In the genomic region with DNA sequence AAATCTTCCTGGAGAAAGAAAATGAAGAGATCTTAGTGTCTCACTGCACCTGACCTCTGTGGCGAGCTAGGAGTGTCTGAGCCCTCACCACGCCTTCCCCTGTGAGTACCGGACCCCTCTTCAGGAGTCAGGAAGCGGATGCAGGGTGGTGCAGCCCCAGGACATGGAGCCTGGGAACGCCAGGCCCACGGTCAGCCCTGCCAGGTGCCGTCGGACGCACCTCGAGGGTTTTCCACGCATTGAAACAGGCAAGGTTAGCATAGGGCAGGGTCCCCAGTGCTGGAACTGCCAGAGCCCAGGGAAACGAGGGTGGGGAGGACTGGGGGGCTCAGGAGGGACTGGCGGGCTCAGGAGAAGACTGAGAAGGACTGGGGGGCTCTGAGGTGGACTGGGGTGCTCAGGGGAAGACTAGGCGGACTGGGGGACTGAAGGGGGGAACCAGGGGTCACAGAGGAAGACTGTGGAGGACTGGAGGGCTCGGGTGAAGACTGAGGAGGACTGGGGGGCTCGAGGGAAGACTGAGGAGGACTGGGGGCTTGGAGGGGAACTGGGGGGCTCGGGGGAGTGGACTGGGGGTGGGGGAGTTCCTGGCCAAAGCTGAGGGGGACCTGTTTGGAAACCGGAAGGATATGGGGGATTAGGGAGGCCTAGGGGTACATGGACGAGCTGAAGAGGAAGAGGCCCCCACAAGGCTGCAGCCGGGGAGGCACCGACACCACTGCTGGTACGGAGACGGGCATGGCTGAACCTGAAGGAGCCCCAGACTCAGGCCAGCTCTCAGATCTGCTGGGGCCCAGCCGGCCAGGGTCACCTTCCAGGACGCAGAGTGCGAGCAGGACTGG, we compare ENCODE assay signal across 24 cellular contexts.
DNase-seq lines count a peak whose midpoint lies in the region; TF ChIP-seq lines count a peak whose summit lies in the region.
"Had no signal": no experiment of that assay in that cellular context is flagged by ENCODE, and none has a peak within 500 bp of the region (broad histone marks: within the 10 kb centered on the region; RNA-seq: fewer than 3 reads in every experiment).

No MANE protein-coding gene starts in this region.

- H3K4me2 ChIP-seq in smooth muscle cell: no peak overlapping the region
- H3K4me2 ChIP-seq: BLaER1 treated with 17β-estradiol and CSF1 and Interleukin-3, amounts not matched to agents 10 nM and 100 nM; GM23338 had no signal

- H2AFZ ChIP-seq in smooth muscle cell (ENCODE audit: low read depth): no peak overlapping the region
- H2AFZ ChIP-seq: GM23338 had no signal

- H3K27me3 Mint-ChIP-seq in endodermal cell (ENCODE audit: insufficient read depth) (peaks cover 8% of the 10 kb centered on the region), osteocyte (ENCODE audit: unreplicated experiment) (peaks cover 4% of the 10 kb centered on the region)

- no peak overlapping the region for H3K27ac ChIP-seq in endodermal cell (ENCODE audit: low read depth, low read length)
- H3K27ac ChIP-seq in smooth muscle cell (ENCODE audit: low read depth): no peak overlapping the region
- H3K27ac ChIP-seq: BLaER1 treated with 17β-estradiol and CSF1 and Interleukin-3, amounts not matched to agents 10 nM and 100 nM had no signal

- H3K79me2 ChIP-seq in smooth muscle cell (ENCODE audit: low read depth): no peaks in the 10 kb centered on the region

- no peaks in the 10 kb centered on the region for H4K20me1 ChIP-seq in smooth muscle cell (ENCODE audit: low read depth)
- H4K20me1 ChIP-seq: BLaER1 treated with 17β-estradiol and CSF1 and Interleukin-3, amounts not matched to agents 10 nM and 100 nM had no signal

- H3K4me3 Mint-ChIP-seq in endodermal cell: no peak overlapping the region
- no peak overlapping the region for H3K4me3 Mint-ChIP-seq in osteocyte (ENCODE audit: unreplicated experiment)
- H3K4me3 Mint-ChIP-seq: CD4-positive, alpha-beta memory T cell; GM23338 had no signal

- H3K9me3 Mint-ChIP-seq in endodermal cell (no peaks in the 10 kb centered on the region), osteocyte (ENCODE audit: unreplicated experiment) (no peaks in the 10 kb centered on the region)
- H3K9me3 Mint-ChIP-seq: GM23338, IgD-negative memory B cell had no signal

- no peak overlapping the region for H3K9ac ChIP-seq in endodermal cell (ENCODE audit: extremely low read depth, low read length, poor library complexity, severe bottlenecking)
- H3K9ac ChIP-seq in smooth muscle cell (ENCODE audit: low read depth): no peak overlapping the region
- H3K9ac ChIP-seq: BLaER1 treated with 17β-estradiol and CSF1 and Interleukin-3, amounts not matched to agents 10 nM and 100 nM had no signal

- H3K36me3 ChIP-seq in endodermal cell (ENCODE audit: control insufficient read depth, insufficient read depth, low read length): no peaks in the 10 kb centered on the region
- H3K36me3 ChIP-seq in smooth muscle cell (ENCODE audit: low read depth): no peaks in the 10 kb centered on the region
- H3K36me3 ChIP-seq: BLaER1 treated with 17β-estradiol and CSF1 and Interleukin-3, amounts not matched to agents 10 nM and 100 nM had no signal

- H3K27ac Mint-ChIP-seq in endodermal cell: no peak overlapping the region
- no peak overlapping the region for H3K27ac Mint-ChIP-seq in osteocyte (ENCODE audit: unreplicated experiment)
- H3K27ac Mint-ChIP-seq: CD4-positive, alpha-beta memory T cell; GM23338; IgD-negative memory B cell had no signal

- H3K4me3 ChIP-seq in endodermal cell (ENCODE audit: low read length) (no peak overlapping the region), smooth muscle cell (no peak overlapping the region)
- H3K4me3 ChIP-seq: BLaER1 treated with 17β-estradiol and CSF1 and Interleukin-3, amounts not matched to agents 10 nM and 100 nM; GM12878; GM23338 had no signal

- H3K4me1 ChIP-seq in endodermal cell (ENCODE audit: control insufficient read depth, insufficient read depth, low read length): no peaks in the 10 kb centered on the region
- H3K4me1 ChIP-seq in smooth muscle cell (ENCODE audit: low read depth): no peaks in the 10 kb centered on the region
- H3K4me1 ChIP-seq: Caco-2 had no signal

- H3K4me1 Mint-ChIP-seq in endodermal cell: peaks cover 16% of the 10 kb centered on the region
- no peaks in the 10 kb centered on the region for H3K4me1 Mint-ChIP-seq in osteocyte (ENCODE audit: unreplicated experiment)
- H3K4me1 Mint-ChIP-seq: CD4-positive, alpha-beta memory T cell; IgD-negative memory B cell had no signal

- DNase-seq in activated CD8-positive, alpha-beta memory T cell treated with anti-CD3 and anti-CD28 coated beads for 24 hours: peak; percentile 43
- DNase-seq in activated CD8-positive, alpha-beta memory T cell treated with anti-CD3 and anti-CD28 coated beads, Interleukin-2, amount 50 U/mL, for 4 hours: no peak
- DNase-seq in endodermal cell: peak; percentile 34
- peak; percentile 62 for DNase-seq in osteocyte (ENCODE audit: extremely low spot score, unreplicated experiment)
- no peak for DNase-seq in GM03348 (ENCODE audit: low spot score)
- no peak for DNase-seq in smooth muscle cell (lab: John Stamatoyannopoulos, UW; ENCODE audit: unreplicated experiment)
- DNase-seq in activated effector memory CD4-positive, alpha-beta T cell treated with Interleukin-2 at 50 U/mL for 16 hours: no peak
- DNase-seq in NCI-H510A treated with DMSO at 0.1 percent for 48 hours (lab: John Stamatoyannopoulos, UW): no peak
- DNase-seq: 8988T; Caco-2; CD4-positive, alpha-beta memory T cell; DMS 273 treated with DMSO at 0.1 percent for 48 hours; DMS79 treated with DMSO at 0.1 percent for 48 hours; MV-4-11; NCI-H1694; NCI-H2081; NCI-H2171; NCI-H345; NCI-H524 treated with DMSO at 0.1 percent for 48 hours; Right ventricle myocardium superior had no signal

- WGBS in endodermal cell (ENCODE audit: insufficient coverage in 1 of 2, insufficient read length in 1 of 2), 2 experiments: 91 to 92% methylated on average over 9 to 26 of the region's 26 CpGs
- 93% methylated on average over 21 of the region's 26 CpGs for WGBS in smooth muscle cell (ENCODE audit: low lambda C conversion rate)

- no peak for TF ChIP-seq CTCF in endodermal cell (conservative IDR thresholded peaks at IDR 0.05)
- TF ChIP-seq CTCF in osteocyte (IDR thresholded peaks at IDR 0.05): no peak
- no peak for TF ChIP-seq CTCF in smooth muscle cell (IDR thresholded peaks at IDR 0.05; ENCODE audit: borderline replicate concordance, insufficient read depth, poor library complexity, severe bottlenecking)

- no peaks in the 10 kb centered on the region for H3F3A ChIP-seq in smooth muscle cell (ENCODE audit: low read depth)

- H3K9me3 ChIP-seq in endodermal cell (ENCODE audit: control insufficient read depth, low read length) (no peaks in the 10 kb centered on the region), smooth muscle cell (replicated peaks; ENCODE audit: low read depth) (no peaks in the 10 kb centered on the region)
- H3K9me3 ChIP-seq: Caco-2 had no signal

- H3K27me3 ChIP-seq in endodermal cell (ENCODE audit: control insufficient read depth, insufficient read depth, low read length, poor library complexity, severe bottlenecking) (no peaks in the 10 kb centered on the region), smooth muscle cell (ENCODE audit: low read depth) (peaks cover 37% of the 10 kb centered on the region)
- H3K27me3 ChIP-seq: BLaER1 treated with 17β-estradiol and CSF1 and Interleukin-3, amounts not matched to agents 10 nM and 100 nM had no signal

- no peaks in the 10 kb centered on the region for H3K36me3 Mint-ChIP-seq in endodermal cell (ENCODE audit: low read depth)
- H3K36me3 Mint-ChIP-seq in osteocyte (ENCODE audit: unreplicated experiment): no peaks in the 10 kb centered on the region
- H3K36me3 Mint-ChIP-seq: CD4-positive, alpha-beta memory T cell; IgD-negative memory B cell had no signal

Comparison
In these comparisons a context has a peak if more than half of its experiments do, and no peak if none do; other contexts are left out.
1. DNase-seq: peak in activated CD8-positive, alpha-beta memory T cell treated with anti-CD3 and anti-CD28 coated beads for 24 hours (single experiment), endodermal cell (single experiment) and osteocyte (single experiment); none in activated CD8-positive, alpha-beta memory T cell treated with anti-CD3 and anti-CD28 coated beads, Interleukin-2, amount 50 U/mL, for 4 hours (single experiment), GM03348 (single experiment), smooth muscle cell (single experiment), activated effector memory CD4-positive, alpha-beta T cell treated with Interleukin-2 at 50 U/mL for 16 hours (single experiment) and NCI-H510A treated with DMSO at 0.1 percent for 48 hours (single experiment).